Comparison of ENCODE assay signal across 8 cellular contexts in genomic region chr1:24536391-24536840, GRCh38. TPM values are rescaled to one million over a fixed set of nuclear protein-coding genes. Genes with fewer than 3 reads are reported as not detected.
DNase-seq lines count a peak whose midpoint lies in the region; ATAC-seq and TF ChIP-seq lines count a peak whose summit lies in the region.

No MANE protein-coding gene starts in this region.

- no peaks in the 10 kb centered on the region for H3K27me3 ChIP-seq in PC-3 (ENCODE audit: low read length)

- peaks cover 23% of the 10 kb centered on the region for H3K36me3 Mint-ChIP-seq in activated CD8-positive, alpha-beta memory T cell treated with anti-CD3 and anti-CD28 coated beads, Interleukin-2, amount 10 ng/mL, durations not matched to agents 7 days and 5 days
- H3K36me3 Mint-ChIP-seq in stimulated activated effector memory CD8-positive, alpha-beta T cell treated with anti-CD3 and anti-CD28 coated beads, Interleukin-12 subunit alpha, Interleukin-12 subunit beta, amount 100 ng/mL, for 72 hours, result peaks cover 41% of the 10 kb centered on the region

- CTCF ChIA-PET in activated CD8-positive, alpha-beta memory T cell treated with anti-CD3 and anti-CD28 coated beads, Interleukin-2, amount 10 ng/mL, durations not matched to agents 7 days and 5 days (lab: Charles Lee), result interaction anchor here (1.0 to 6.1 kb wide), 15 partner anchors 10 to 696 kb away, joined by 3 to 43 read pairs (median 4); partner anchors contain the start of genes NIPAL3, RCAN3 and SYF2
- CTCF ChIA-PET in PC-3 (lab: Charles Lee), result no interaction called here

- intact Hi-C loops in PC-3 (cut with micrococcal nuclease), result no loop called here

- DNase-seq in NCI-H1092 treated with DMSO at 0.1 percent for 48 hours (lab: John Stamatoyannopoulos, UW) (peak; percentile 24), kidney tubule cell (ENCODE audit: low spot score) (peak; percentile 89), PC-3 (no peak), NCI-H1048 (lab: John Stamatoyannopoulos, UW) (no peak)
- peak; percentile 83 for DNase-seq in activated CD8-positive, alpha-beta memory T cell treated with anti-CD3 and anti-CD28 coated beads, Interleukin-2, amount 10 ng/mL, durations not matched to agents 7 days and 5 days
- DNase-seq in stimulated activated effector memory CD8-positive, alpha-beta T cell treated with anti-CD3 and anti-CD28 coated beads, Interleukin-12 subunit alpha, Interleukin-12 subunit beta, amount 100 ng/mL, for 72 hours (ENCODE audit: low spot score in 2 of 2), result peak; percentile 26 to 73

- H2AFZ ChIP-seq in PC-3 (ENCODE audit: low read length), result no peak overlapping the region

- POLR2A ChIA-PET in PC-3 (lab: Charles Lee; ENCODE audit: unreplicated experiment), result no interaction called here

- peak overlapping the region; percentile 85 for H3K4me3 Mint-ChIP-seq in activated CD8-positive, alpha-beta memory T cell treated with anti-CD3 and anti-CD28 coated beads, Interleukin-2, amount 10 ng/mL, durations not matched to agents 7 days and 5 days
- peak overlapping the region; percentile 73 for H3K4me3 Mint-ChIP-seq in stimulated activated effector memory CD8-positive, alpha-beta T cell treated with anti-CD3 and anti-CD28 coated beads, Interleukin-12 subunit alpha, Interleukin-12 subunit beta, amount 100 ng/mL, for 72 hours

- H4K20me1 ChIP-seq in PC-3 (ENCODE audit: low read length), result no peaks in the 10 kb centered on the region

- H3K4me1 ChIP-seq in PC-3 (ENCODE audit: insufficient read depth, low read length), result peaks cover 17% of the 10 kb centered on the region

- BruUV-seq in PC-3 (replicated peaks; lab: Mats Ljungman, UMichigan), result no TSS peak

- no peak overlapping the region for H3K27ac ChIP-seq in PC-3 (ENCODE audit: low read length)

- H3K27ac Mint-ChIP-seq in activated CD8-positive, alpha-beta memory T cell treated with anti-CD3 and anti-CD28 coated beads, Interleukin-2, amount 10 ng/mL, durations not matched to agents 7 days and 5 days, result peak overlapping the region; percentile 97
- H3K27ac Mint-ChIP-seq in stimulated activated effector memory CD8-positive, alpha-beta T cell treated with anti-CD3 and anti-CD28 coated beads, Interleukin-12 subunit alpha, Interleukin-12 subunit beta, amount 100 ng/mL, for 72 hours, result peak overlapping the region; percentile 92

- no peaks in the 10 kb centered on the region for H3K79me2 ChIP-seq in PC-3 (ENCODE audit: low read length)

- no peaks in the 10 kb centered on the region for H3K27me3 Mint-ChIP-seq in activated CD8-positive, alpha-beta memory T cell treated with anti-CD3 and anti-CD28 coated beads, Interleukin-2, amount 10 ng/mL, durations not matched to agents 7 days and 5 days

- H3K4me1 Mint-ChIP-seq in activated CD8-positive, alpha-beta memory T cell treated with anti-CD3 and anti-CD28 coated beads, Interleukin-2, amount 10 ng/mL, durations not matched to agents 7 days and 5 days, result peaks cover 69% of the 10 kb centered on the region
- H3K4me1 Mint-ChIP-seq in stimulated activated effector memory CD8-positive, alpha-beta T cell treated with anti-CD3 and anti-CD28 coated beads, Interleukin-12 subunit alpha, Interleukin-12 subunit beta, amount 100 ng/mL, for 72 hours, result peaks cover 51% of the 10 kb centered on the region

- H3K9me3 Mint-ChIP-seq in activated CD8-positive, alpha-beta memory T cell treated with anti-CD3 and anti-CD28 coated beads, Interleukin-2, amount 10 ng/mL, durations not matched to agents 7 days and 5 days (ENCODE audit: low read depth), result no peaks in the 10 kb centered on the region
- no peaks in the 10 kb centered on the region for H3K9me3 Mint-ChIP-seq in stimulated activated effector memory CD8-positive, alpha-beta T cell treated with anti-CD3 and anti-CD28 coated beads, Interleukin-12 subunit alpha, Interleukin-12 subunit beta, amount 100 ng/mL, for 72 hours

- no peaks in the 10 kb centered on the region for H3K9me3 ChIP-seq in PC-3 (ENCODE audit: low read length)

- H3K36me3 ChIP-seq in PC-3 (ENCODE audit: low read depth, low read length), result peaks cover 6% of the 10 kb centered on the region; the same call in 1 of the 2 replicates

- H3K9ac ChIP-seq in PC-3 (ENCODE audit: low read length), result no peak overlapping the region

- H3K9me2 ChIP-seq in PC-3 (replicated peaks; ENCODE audit: low read length), result no peaks in the 10 kb centered on the region

- peak; percentile 64 for ATAC-seq in GM21381 (IDR thresholded peaks at IDR 0.05; ENCODE audit: unreplicated experiment)
- ATAC-seq in activated CD8-positive, alpha-beta memory T cell treated with anti-CD3 and anti-CD28 coated beads, Interleukin-2, amount 10 ng/mL, durations not matched to agents 7 days and 5 days, result peak; percentile 61
- peak; percentile 76 for ATAC-seq in stimulated activated effector memory CD8-positive, alpha-beta T cell treated with anti-CD3 and anti-CD28 coated beads, Interleukin-12 subunit alpha, Interleukin-12 subunit beta, amount 100 ng/mL, for 72 hours
- no peak for ATAC-seq in PC-3
- no peak for ATAC-seq in HG02840 (IDR thresholded peaks at IDR 0.05; ENCODE audit: low FRiP score, unreplicated experiment)

- H3F3A ChIP-seq in PC-3 (ENCODE audit: low read length, unreplicated experiment), result no peaks in the 10 kb centered on the region

- H3K4me2 ChIP-seq in PC-3 (ENCODE audit: low read length), result no peak overlapping the region

- TF ChIP-seq CTCF in PC-3 (conservative IDR thresholded peaks at IDR 0.05; ENCODE audit: low read depth, low read length), result no peak

- H3K4me3 ChIP-seq in PC-3 (ENCODE audit: low read length), result no peak overlapping the region

RNA-seq across cellular contexts. Expression of gene NCMAP, which starts 19.5 kb away (rescaled TPM):
- not detected for total RNA-seq in activated CD8-positive, alpha-beta memory T cell treated with anti-CD3 and anti-CD28 coated beads, Interleukin-2, amount 10 ng/mL, durations not matched to agents 7 days and 5 days
- total RNA-seq in PC-3 (2014; rRNA removed), result 1.2 and 1.8 TPM in 2 replicates

RNA-seq across cellular contexts. Expression of gene RCAN3, which starts 33.8 kb away (rescaled TPM):
- total RNA-seq in activated CD8-positive, alpha-beta memory T cell treated with anti-CD3 and anti-CD28 coated beads, Interleukin-2, amount 10 ng/mL, durations not matched to agents 7 days and 5 days, result 10 to 100 TPM; 23.9 to 30.6 TPM
- total RNA-seq in PC-3 (2014; rRNA removed), result 23.0 and 25.6 TPM in 2 replicates

Comparison
In these comparisons a context has a peak if more than half of its experiments do, and no peak if none do; other contexts are left out.
1. ATAC-seq: peak in GM21381 (single experiment), activated CD8-positive, alpha-beta memory T cell treated with anti-CD3 and anti-CD28 coated beads, Interleukin-2, amount 10 ng/mL, durations not matched to agents 7 days and 5 days (single experiment) and stimulated activated effector memory CD8-positive, alpha-beta T cell treated with anti-CD3 and anti-CD28 coated beads, Interleukin-12 subunit alpha, Interleukin-12 subunit beta, amount 100 ng/mL, for 72 hours (single experiment); none in PC-3 (single experiment) and HG02840 (single experiment).
2. DNase-seq: peak in NCI-H1092 treated with DMSO at 0.1 percent for 48 hours (single experiment), activated CD8-positive, alpha-beta memory T cell treated with anti-CD3 and anti-CD28 coated beads, Interleukin-2, amount 10 ng/mL, durations not matched to agents 7 days and 5 days (single experiment), kidney tubule cell (single experiment) and stimulated activated effector memory CD8-positive, alpha-beta T cell treated with anti-CD3 and anti-CD28 coated beads, Interleukin-12 subunit alpha, Interleukin-12 subunit beta, amount 100 ng/mL, for 72 hours (2 of 2); none in PC-3 (single experiment) and NCI-H1048 (single experiment).